ENCODE assay signal across 1 cellular context in the genomic region with DNA sequence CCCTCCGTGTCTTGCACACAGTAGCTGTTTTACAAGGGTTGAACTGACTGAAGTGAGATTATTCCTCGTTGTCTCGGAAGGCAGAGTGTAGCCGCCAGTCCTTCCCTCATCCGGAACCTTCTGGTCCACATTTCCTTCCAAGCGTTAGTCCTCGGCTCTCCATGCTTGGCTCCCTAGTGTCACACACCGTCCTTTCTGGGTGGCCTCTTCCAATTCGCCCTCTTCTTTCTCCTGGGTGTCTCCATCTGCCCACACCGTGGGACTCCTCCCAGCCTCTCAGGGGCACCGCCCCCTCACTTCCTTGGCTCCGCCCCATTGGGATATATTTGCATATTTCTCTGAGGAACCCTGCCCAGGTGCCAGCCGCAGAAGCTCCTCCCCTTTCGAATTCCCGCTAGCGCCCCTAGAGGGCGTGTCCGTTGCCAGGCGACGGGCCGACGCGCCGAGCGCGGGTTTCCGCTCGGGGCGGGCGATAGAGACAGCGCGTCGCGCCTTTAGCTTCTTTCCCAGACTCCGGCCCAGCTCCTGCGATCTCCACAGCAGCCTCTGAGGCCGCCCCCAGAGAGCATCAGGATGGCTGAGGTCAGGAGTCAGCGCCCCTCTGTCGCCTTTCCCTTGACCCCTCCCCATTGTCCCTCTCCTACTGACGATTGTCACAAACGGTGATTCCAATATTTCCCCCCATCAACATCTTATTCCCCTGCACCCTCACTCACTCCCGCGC.
TF ChIP-seq lines count a peak whose summit lies in the region.

TSS of gene CFAP58 (plus strand) at position 509 of the 724 bp plus-strand sequence. CDS start at position 574, 65 bp downstream.

TF ChIP-seq in K562, 482 proteins besides CTCF, POLR2A, EP300 and RAD21 (continued from another document and continues in another):
- TF ChIP-seq, protein P1, sequence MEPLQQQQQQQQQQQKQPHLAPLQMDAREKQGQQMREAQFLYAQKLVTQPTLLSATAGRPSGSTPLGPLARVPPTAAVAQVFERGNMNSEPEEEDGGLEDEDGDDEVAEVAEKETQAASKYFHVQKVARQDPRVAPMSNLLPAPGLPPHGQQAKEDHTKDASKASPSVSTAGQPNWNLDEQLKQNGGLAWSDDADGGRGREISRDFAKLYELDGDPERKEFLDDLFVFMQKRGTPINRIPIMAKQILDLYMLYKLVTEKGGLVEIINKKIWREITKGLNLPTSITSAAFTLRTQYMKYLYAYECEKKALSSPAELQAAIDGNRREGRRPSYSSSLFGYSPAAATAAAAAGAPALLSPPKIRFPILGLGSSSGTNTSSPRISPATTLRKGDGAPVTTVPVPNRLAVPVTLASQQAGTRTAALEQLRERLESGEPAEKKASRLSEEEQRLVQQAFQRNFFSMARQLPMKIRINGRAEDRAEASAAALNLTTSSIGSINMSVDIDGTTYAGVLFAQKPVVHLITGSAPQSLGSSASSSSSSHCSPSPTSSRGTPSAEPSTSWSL (CRISPR knock-in tag; IDR thresholded peaks at IDR 0.05; ENCODE audit: borderline replicate concordance): no peak
- TF ChIP-seq ELF2 (CRISPR knock-in tag; IDR thresholded peaks at IDR 0.05): no peak
- TF ChIP-seq RBFOX2 (IDR thresholded peaks at IDR 0.05; ENCODE audit: low read depth, low read length): 0 out of 2 replicates have a peak, but pooled peaks have one; percentile 15
- TF ChIP-seq TGIF2 (CRISPR knock-in tag; IDR thresholded peaks at IDR 0.05): no peak
- TF ChIP-seq SREBF1 (IDR thresholded peaks at IDR 0.05; ENCODE audit: borderline replicate concordance, low read depth, low read length): no peak
- TF ChIP-seq ZNF197 (CRISPR knock-in tag; IDR thresholded peaks at IDR 0.05; ENCODE audit: low read depth): no peak
- TF ChIP-seq XRCC3 (IDR thresholded peaks at IDR 0.05): no peak
- no peak for TF ChIP-seq THRAP3 (IDR thresholded peaks at IDR 0.05; ENCODE audit: borderline replicate concordance)
- peak; percentile 69 for TF ChIP-seq TFAP4 (CRISPR knock-in tag; IDR thresholded peaks at IDR 0.05; ENCODE audit: borderline replicate concordance)
- TF ChIP-seq ZNF263 (CRISPR knock-in tag; IDR thresholded peaks at IDR 0.05; ENCODE audit: borderline replicate concordance): no peak
- no peak for TF ChIP-seq ZNF507 (tag; conservative IDR thresholded peaks at IDR 0.05)
- TF ChIP-seq, protein P2, sequence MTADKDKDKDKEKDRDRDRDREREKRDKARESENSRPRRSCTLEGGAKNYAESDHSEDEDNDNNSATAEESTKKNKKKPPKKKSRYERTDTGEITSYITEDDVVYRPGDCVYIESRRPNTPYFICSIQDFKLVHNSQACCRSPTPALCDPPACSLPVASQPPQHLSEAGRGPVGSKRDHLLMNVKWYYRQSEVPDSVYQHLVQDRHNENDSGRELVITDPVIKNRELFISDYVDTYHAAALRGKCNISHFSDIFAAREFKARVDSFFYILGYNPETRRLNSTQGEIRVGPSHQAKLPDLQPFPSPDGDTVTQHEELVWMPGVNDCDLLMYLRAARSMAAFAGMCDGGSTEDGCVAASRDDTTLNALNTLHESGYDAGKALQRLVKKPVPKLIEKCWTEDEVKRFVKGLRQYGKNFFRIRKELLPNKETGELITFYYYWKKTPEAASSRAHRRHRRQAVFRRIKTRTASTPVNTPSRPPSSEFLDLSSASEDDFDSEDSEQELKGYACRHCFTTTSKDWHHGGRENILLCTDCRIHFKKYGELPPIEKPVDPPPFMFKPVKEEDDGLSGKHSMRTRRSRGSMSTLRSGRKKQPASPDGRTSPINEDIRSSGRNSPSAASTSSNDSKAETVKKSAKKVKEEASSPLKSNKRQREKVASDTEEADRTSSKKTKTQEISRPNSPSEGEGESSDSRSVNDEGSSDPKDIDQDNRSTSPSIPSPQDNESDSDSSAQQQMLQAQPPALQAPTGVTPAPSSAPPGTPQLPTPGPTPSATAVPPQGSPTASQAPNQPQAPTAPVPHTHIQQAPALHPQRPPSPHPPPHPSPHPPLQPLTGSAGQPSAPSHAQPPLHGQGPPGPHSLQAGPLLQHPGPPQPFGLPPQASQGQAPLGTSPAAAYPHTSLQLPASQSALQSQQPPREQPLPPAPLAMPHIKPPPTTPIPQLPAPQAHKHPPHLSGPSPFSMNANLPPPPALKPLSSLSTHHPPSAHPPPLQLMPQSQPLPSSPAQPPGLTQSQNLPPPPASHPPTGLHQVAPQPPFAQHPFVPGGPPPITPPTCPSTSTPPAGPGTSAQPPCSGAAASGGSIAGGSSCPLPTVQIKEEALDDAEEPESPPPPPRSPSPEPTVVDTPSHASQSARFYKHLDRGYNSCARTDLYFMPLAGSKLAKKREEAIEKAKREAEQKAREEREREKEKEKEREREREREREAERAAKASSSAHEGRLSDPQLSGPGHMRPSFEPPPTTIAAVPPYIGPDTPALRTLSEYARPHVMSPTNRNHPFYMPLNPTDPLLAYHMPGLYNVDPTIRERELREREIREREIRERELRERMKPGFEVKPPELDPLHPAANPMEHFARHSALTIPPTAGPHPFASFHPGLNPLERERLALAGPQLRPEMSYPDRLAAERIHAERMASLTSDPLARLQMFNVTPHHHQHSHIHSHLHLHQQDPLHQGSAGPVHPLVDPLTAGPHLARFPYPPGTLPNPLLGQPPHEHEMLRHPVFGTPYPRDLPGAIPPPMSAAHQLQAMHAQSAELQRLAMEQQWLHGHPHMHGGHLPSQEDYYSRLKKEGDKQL (CRISPR knock-in tag; IDR thresholded peaks at IDR 0.05; ENCODE audit: borderline replicate concordance): no peak
- no peak for TF ChIP-seq DDX20 (tag; IDR thresholded peaks at IDR 0.05; ENCODE audit: low read depth)
- no peak for TF ChIP-seq ZNF165 (CRISPR knock-in tag; IDR thresholded peaks at IDR 0.05; ENCODE audit: borderline replicate concordance)
- TF ChIP-seq RCOR1 (IDR thresholded peaks at IDR 0.05; ENCODE audit: borderline replicate concordance in 1 of 2, low read depth in 2 of 2, low read length in 2 of 2): no peak
- TF ChIP-seq RBM34 (IDR thresholded peaks at IDR 0.05; ENCODE audit: borderline replicate concordance, insufficient read depth, low read length): no peak
- TF ChIP-seq TSHZ1 (CRISPR knock-in tag; IDR thresholded peaks at IDR 0.05): no peak
- TF ChIP-seq LEF1 (IDR thresholded peaks at IDR 0.05): no peak
- TF ChIP-seq ARID4B (CRISPR knock-in tag; IDR thresholded peaks at IDR 0.05): no peak; the same call in 1 of the 2 replicates
- no peak for TF ChIP-seq TEAD2 (tag; IDR thresholded peaks at IDR 0.05)
- no peak for TF ChIP-seq KLF13 (tag; IDR thresholded peaks at IDR 0.05; ENCODE audit: borderline replicate concordance, low read depth)
- TF ChIP-seq GTF2F1 (IDR thresholded peaks at IDR 0.05; ENCODE audit: low read depth, low read length): no peak
- TF ChIP-seq SRSF3 (IDR thresholded peaks at IDR 0.05; ENCODE audit: insufficient read depth, low read length): no peak
- TF ChIP-seq GTF2A2 (tag; IDR thresholded peaks at IDR 0.05): no peak
- TF ChIP-seq BRF1 (IDR thresholded peaks at IDR 0.05; ENCODE audit: borderline replicate concordance, extremely low read depth, insufficient read length): no peak
- no peak for TF ChIP-seq NONO (IDR thresholded peaks at IDR 0.05; ENCODE audit: low read depth in 2 of 2, low read length in 1 of 2)
- no peak for TF ChIP-seq HOXB6 (CRISPR knock-in tag; IDR thresholded peaks at IDR 0.05; ENCODE audit: borderline replicate concordance)
- 0 out of 2 replicates have a peak, but pooled peaks have one; percentile 14 for TF ChIP-seq SMARCA4 (IDR thresholded peaks at IDR 0.05)
- no peak for TF ChIP-seq COPS2 (conservative IDR thresholded peaks at IDR 0.05)
- no peak for TF ChIP-seq STAT5A (IDR thresholded peaks at IDR 0.05; ENCODE audit: borderline replicate concordance, low read length)
- TF ChIP-seq HMBOX1 (IDR thresholded peaks at IDR 0.05): no peak
- TF ChIP-seq JUN (IDR thresholded peaks at IDR 0.05; ENCODE audit: borderline replicate concordance, low read depth, low read length): no peak; the same call in 1 of the 2 replicates
- TF ChIP-seq JUN (CRISPR knock-in tag; IDR thresholded peaks at IDR 0.05; ENCODE audit: borderline replicate concordance): no peak
- no peak for TF ChIP-seq DPF2 (IDR thresholded peaks at IDR 0.05)
- TF ChIP-seq ZNF408 (CRISPR knock-in tag; IDR thresholded peaks at IDR 0.05; ENCODE audit: low read depth): no peak
- no peak for TF ChIP-seq PURB (CRISPR knock-in tag; IDR thresholded peaks at IDR 0.05; ENCODE audit: low read depth)
- TF ChIP-seq CHD2 (IDR thresholded peaks at IDR 0.05; ENCODE audit: low read depth, low read length): no peak
- peak in 1 of 2 experiments; percentile 57; a peak in 1 of 4 replicates for TF ChIP-seq HDAC1 (IDR thresholded peaks at IDR 0.05)
- TF ChIP-seq ZNF274 (IDR thresholded peaks at IDR 0.05; ENCODE audit: borderline replicate concordance, low read depth, low read length): no peak
- TF ChIP-seq ZNF778 (CRISPR knock-in tag; IDR thresholded peaks at IDR 0.05): no peak
- TF ChIP-seq JUNB (CRISPR knock-in tag; conservative IDR thresholded peaks at IDR 0.05): no peak
- no peak for TF ChIP-seq SMARCE1 (IDR thresholded peaks at IDR 0.05)
